Comparison of ENCODE assay signal across 19 cellular contexts in genomic region chr14:61918998-61919397, GRCh38.
DNase-seq lines count a peak whose midpoint lies in the region; ATAC-seq, FAIRE-seq and TF ChIP-seq lines count a peak whose summit lies in the region.
"Had no signal": no experiment of that assay in that cellular context is flagged by ENCODE, and none has a peak within 500 bp of the region (broad histone marks: within the 10 kb centered on the region; RNA-seq: fewer than 3 reads in every experiment).

No MANE protein-coding gene starts in this region.

- ATAC-seq in left ventricle myocardium superior (peak; percentile 24), HepG2 (no peak), right lobe of liver (no peak)
- ATAC-seq: CD8-positive, alpha-beta T cell had no signal

- no peak for TF ChIP-seq CTCF in HepG2 (CRISPR knock-in tag; IDR thresholded peaks at IDR 0.05)
- TF ChIP-seq CTCF in right lobe of liver (IDR thresholded peaks at IDR 0.05), result no peak

- TF ChIP-seq POLR2A in HepG2 (IDR thresholded peaks at IDR 0.05; ENCODE audit: insufficient read depth in 1 of 2, low read depth in 2 of 2, low read length in 2 of 2) (no peak), right lobe of liver (IDR thresholded peaks at IDR 0.05) (no peak)

- no peak overlapping the region for H4K8ac ChIP-seq in neuronal stem cell (ENCODE audit: low read depth, low read length)

- TF ChIP-seq EP300 in HepG2 (IDR thresholded peaks at IDR 0.05; ENCODE audit: low read depth in 2 of 2, low read length in 2 of 2) (no peak), HepG2 (CRISPR knock-in tag; IDR thresholded peaks at IDR 0.05; ENCODE audit: borderline replicate concordance) (no peak)

- no peaks in the 10 kb centered on the region for H3K27me3 ChIP-seq in HepG2 (ENCODE audit: control insufficient read depth in 1 of 2, insufficient read depth in 2 of 2, low read length in 2 of 2)
- H3K27me3 ChIP-seq in right lobe of liver, result no peaks in the 10 kb centered on the region
- no peaks in the 10 kb centered on the region for H3K27me3 ChIP-seq in neuronal stem cell (ENCODE audit: control insufficient read depth in 3 of 3, insufficient read depth in 3 of 3, low read depth in 1 of 3, low read length in 3 of 3)

- 0% methylated on average over 2 of the region's 2 CpGs for WGBS in HepG2 (ENCODE audit: low lambda C conversion rate)
- WGBS in right lobe of liver (ENCODE audit: insufficient coverage, low coverage, low lambda C conversion rate, missing lambda C conversion rate), result 57% methylated on average over 2 of the region's 2 CpGs
- WGBS in neuronal stem cell (ENCODE audit: extremely low coverage in 2 of 2, insufficient read length in 2 of 2, insufficient replicate concordance in 1 of 2), 2 donors, result no CpG with 5 or more reads among the region's 2 CpGs

- H3K4me3 ChIP-seq in HepG2 (replicated peaks in 1 of 3; ENCODE audit: insufficient read depth in 1 of 3, low read depth in 2 of 3, low read length in 3 of 3) (no peak overlapping the region), right lobe of liver (no peak overlapping the region), neuronal stem cell (ENCODE audit: low read length in 2 of 2) (no peak overlapping the region)
- H3K4me3 ChIP-seq: HAP-1 had no signal

- H2BK5ac ChIP-seq in neuronal stem cell (ENCODE audit: low read length), result no peak overlapping the region

- no peaks in the 10 kb centered on the region for H4K20me1 ChIP-seq in HepG2 (ENCODE audit: insufficient read depth, low read length)

- no TSS peak for BruUV-seq in HepG2 (replicated peaks; lab: Mats Ljungman, UMichigan)

- H3K9me3 ChIP-seq in HepG2 (ENCODE audit: low read length), result no peaks in the 10 kb centered on the region
- H3K9me3 ChIP-seq in right lobe of liver, result no peaks in the 10 kb centered on the region
- no peaks in the 10 kb centered on the region for H3K9me3 ChIP-seq in neuronal stem cell (replicated peaks in 1 of 2; ENCODE audit: control insufficient read depth in 2 of 2, insufficient read depth in 1 of 2, low read depth in 1 of 2, low read length in 2 of 2)
- H3K9me3 ChIP-seq: Caco-2, HAP-1 had no signal

- POLR2A ChIA-PET in HepG2 (lab: Yijun Ruan, JAX), result no interaction called here

- H3K4ac ChIP-seq in neuronal stem cell (ENCODE audit: low read length), result no peak overlapping the region

- intact Hi-C loops in left ventricle myocardium superior (cut with micrococcal nuclease), result no loop called here
- intact Hi-C loops in cardiac septum (cut with DNase I), result no loop called here
- intact Hi-C loops in HepG2 (cut with micrococcal nuclease; ENCODE audit: unreplicated experiment), result no loop called here
- intact Hi-C loops in right lobe of liver (cut with DNase I), result no loop called here

- H3K4me2 ChIP-seq in HepG2 (ENCODE audit: low read depth, low read length) (no peak overlapping the region), neuronal stem cell (ENCODE audit: insufficient read depth, low read length, poor library complexity, severe bottlenecking) (no peak overlapping the region)

- no peak overlapping the region for H3K9ac ChIP-seq in HepG2 (ENCODE audit: insufficient read depth, low read depth, low read length)
- no peak overlapping the region for H3K9ac ChIP-seq in neuronal stem cell (ENCODE audit: low read depth, low read length, poor library complexity)

- no peak overlapping the region for H4K91ac ChIP-seq in neuronal stem cell (ENCODE audit: low read depth, low read length, poor library complexity)

- no peak for FAIRE-seq in HepG2 (lab: Jason Lieb, UNC)
- peak; percentile 75 for FAIRE-seq in urothelium cell line (lab: Jason Lieb, UNC)
- FAIRE-seq: G401.6, GM12892, H54 had no signal

- no peak for DNase-seq in left ventricle myocardium superior
- DNase-seq in cardiac septum (ENCODE audit: low spot score), result no peak
- DNase-seq in HepG2 (ENCODE audit: low spot score), result no peak
- no peak for DNase-seq in right lobe of liver
- DNase-seq in urothelium cell line (ENCODE audit: low spot score), result no peak
- DNase-seq in neuronal stem cell (ENCODE audit: low spot score), result no peak
- DNase-seq: 8988T; Caco-2; CD4-positive, CD25-positive, alpha-beta regulatory T cell; CD8-positive, alpha-beta T cell; DMS153; DND-41; GOT3; HFFc6 had no signal

- H3K14ac ChIP-seq in neuronal stem cell (ENCODE audit: low read length), result no peak overlapping the region

- TF ChIP-seq RAD21 in HepG2 (CRISPR knock-in tag; IDR thresholded peaks at IDR 0.05), result no peak

- no peak overlapping the region for H2AK5ac ChIP-seq in neuronal stem cell (ENCODE audit: low read depth, low read length)

- H2BK12ac ChIP-seq in neuronal stem cell (ENCODE audit: low read length), result no peak overlapping the region

- CTCF ChIA-PET in HepG2 (lab: Yijun Ruan, JAX; ENCODE audit: low intra/inter-chr PET ratio, low total read pairs), result no interaction called here

- no peaks in the 10 kb centered on the region for H3K79me1 ChIP-seq in neuronal stem cell (ENCODE audit: low read depth, low read length)

- no peak overlapping the region for H3K18ac ChIP-seq in neuronal stem cell (ENCODE audit: low read length)

- in situ Hi-C loops in HepG2 (cut with HindIII; ENCODE audit: extremely low pct_ligation_motif_present, low pct_unique_long_range_greater_than_20kb), result no loop called here

- no peak overlapping the region for H2BK120ac ChIP-seq in neuronal stem cell (ENCODE audit: low read depth, low read length)

- no peak overlapping the region for H2AFZ ChIP-seq in HepG2 (ENCODE audit: low read length)
- no peak overlapping the region for H2AFZ ChIP-seq in neuronal stem cell (ENCODE audit: low read length)

- H3K36me3 ChIP-seq in HepG2 (replicated peaks in 1 of 2; ENCODE audit: control insufficient read depth in 1 of 2, insufficient read depth in 2 of 2, low read length in 2 of 2) (no peaks in the 10 kb centered on the region), right lobe of liver (no peaks in the 10 kb centered on the region), neuronal stem cell (replicated peaks in 1 of 2; ENCODE audit: control insufficient read depth in 2 of 2, insufficient read depth in 2 of 2, low read length in 2 of 2) (no peaks in the 10 kb centered on the region)
- H3K36me3 ChIP-seq: HAP-1 had no signal

- H3K27ac ChIP-seq in HepG2 (ENCODE audit: extremely low read length, insufficient read depth, low read length), result no peak overlapping the region
- H3K27ac ChIP-seq in right lobe of liver, result no peak overlapping the region
- H3K27ac ChIP-seq in neuronal stem cell (replicated peaks; ENCODE audit: low read length), result no peak overlapping the region
- H3K27ac ChIP-seq: C4-2B had no signal

- H3K4me1 ChIP-seq in HepG2 (ENCODE audit: insufficient read depth, low read length) (no peaks in the 10 kb centered on the region), right lobe of liver (no peaks in the 10 kb centered on the region), neuronal stem cell (ENCODE audit: control insufficient read depth in 2 of 2, insufficient read depth in 1 of 2, low read depth in 1 of 2, low read length in 2 of 2) (no peaks in the 10 kb centered on the region)
- H3K4me1 ChIP-seq: Caco-2, HAP-1 had no signal

- no peak overlapping the region for H2BK15ac ChIP-seq in neuronal stem cell (ENCODE audit: low read length)

- no peaks in the 10 kb centered on the region for H3K79me2 ChIP-seq in HepG2 (ENCODE audit: insufficient read depth, low read length)

- H3K23ac ChIP-seq in neuronal stem cell (ENCODE audit: low read depth, low read length, poor library complexity), result no peak overlapping the region

TF ChIP-seq in HepG2, 621 proteins besides CTCF, POLR2A, EP300 and RAD21:
- TF ChIP-seq CENPX (CRISPR knock-in tag; IDR thresholded peaks at IDR 0.05), result no peak
- no peak for TF ChIP-seq PLRG1 (conservative IDR thresholded peaks at IDR 0.05)
- no peak for TF ChIP-seq HNRNPUL1 (IDR thresholded peaks at IDR 0.05; ENCODE audit: low read depth, low read length)
- TF ChIP-seq ZKSCAN1 (IDR thresholded peaks at IDR 0.05; ENCODE audit: low read length), result no peak
- no peak for TF ChIP-seq ARID5B (CRISPR knock-in tag; IDR thresholded peaks at IDR 0.05)
- TF ChIP-seq MAFK (conservative IDR thresholded peaks at IDR 0.05 in 1 of 2, IDR thresholded peaks at IDR 0.05 in 1 of 2; ENCODE audit: low read length in 2 of 2), result peak in 1 of 2 experiments; percentile 34; a peak in 2 of 4 replicates
- TF ChIP-seq ZFP36 (IDR thresholded peaks at IDR 0.05; ENCODE audit: borderline replicate concordance, low read depth, low read length, partially characterized antibody), result no peak
- peak; percentile 43; the same call in 1 of the 2 replicates for TF ChIP-seq MAFF (IDR thresholded peaks at IDR 0.05; ENCODE audit: low read depth, low read length)
